In the genomic region with DNA sequence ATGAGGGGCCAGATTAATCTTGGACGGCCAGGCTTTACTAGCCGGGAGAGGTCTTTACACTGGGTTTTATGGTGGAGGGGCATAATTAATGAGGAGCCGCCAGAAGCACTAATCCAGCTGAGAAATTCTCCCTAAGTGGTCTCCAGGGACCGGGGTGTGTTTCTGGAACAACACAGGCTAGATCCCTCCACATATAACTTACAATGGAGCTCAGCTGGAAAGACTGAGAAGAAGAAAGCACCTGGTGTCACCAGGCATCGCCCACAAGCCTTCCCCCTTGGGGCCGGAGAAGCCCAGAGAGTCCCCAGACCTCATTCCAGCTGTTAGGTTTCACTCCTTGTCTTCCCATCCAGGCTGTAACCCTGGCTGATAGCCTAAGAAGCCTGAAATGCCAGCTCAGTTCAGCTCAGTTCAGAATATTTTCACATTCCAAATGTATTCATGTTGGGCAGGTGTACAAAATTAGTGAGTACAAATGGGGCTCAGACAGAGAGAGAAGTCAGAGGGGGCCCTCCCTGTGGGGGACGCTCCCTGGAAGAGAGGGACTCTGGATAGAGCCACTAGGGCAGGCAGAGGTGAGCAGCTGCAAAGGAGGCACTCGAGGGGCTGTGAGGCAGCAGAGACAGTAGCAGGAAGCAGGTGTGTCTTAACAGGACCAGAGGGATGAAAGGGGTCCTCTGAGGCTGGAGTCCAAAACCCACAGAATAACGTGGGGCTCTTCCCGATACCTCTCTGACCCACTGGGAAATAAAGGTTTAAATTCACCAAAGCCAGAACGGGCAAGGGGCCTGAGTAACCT, we compare ENCODE assay signal across 21 cellular contexts.
DNase-seq lines count a peak whose midpoint lies in the region; ATAC-seq and TF ChIP-seq lines count a peak whose summit lies in the region.
"Had no signal": no experiment of that assay in that cellular context is flagged by ENCODE, and none has a peak within 500 bp of the region (broad histone marks: within the 10 kb centered on the region; RNA-seq: fewer than 3 reads in every experiment).

No MANE protein-coding gene starts in this region.

- H3K4me3 ChIP-seq in BLaER1 treated with 17β-estradiol and CSF1 and Interleukin-3, amounts not matched to agents 10 nM and 100 nM = no peak overlapping the region
- H3K4me3 ChIP-seq in HAP-1 (no peak overlapping the region), endodermal cell (ENCODE audit: low read length) (no peak overlapping the region)
- H3K4me3 ChIP-seq in CD8-positive, alpha-beta memory T cell (ENCODE audit: low read length) = no peak overlapping the region
- H3K4me3 ChIP-seq: heart right ventricle, smooth muscle cell, thyroid gland had no signal

- DNase-seq in HAP-1 (ENCODE audit: low spot score in 2 of 2) = peak; percentile 85
- peak; percentile 99 to 100 for DNase-seq in NCI-H524 (lab: John Stamatoyannopoulos, UW)
- DNase-seq in endodermal cell = no peak
- DNase-seq in left cardiac atrium = no peak
- no peak for DNase-seq in CD8-positive, alpha-beta memory T cell
- no peak for DNase-seq in NCI-H226
- no peak for DNase-seq in activated naive CD4-positive, alpha-beta T cell treated with anti-CD3 and anti-CD28 coated beads, Interleukin-2, amount 10 ng/mL, durations not matched to agents 7 days and 5 days
- DNase-seq: activated CD4-positive, alpha-beta memory T cell treated with anti-CD3 and anti-CD28 coated beads, Interleukin-2, amount 10 ng/mL, durations not matched to agents 7 days and 5 days; activated naive CD4-positive, alpha-beta T cell treated with anti-CD3 and anti-CD28 coated beads for 36 hours; activated T-cell treated with anti-CD3 and anti-CD28 coated beads for 4 hours; heart right ventricle; left ventricle myocardium superior; NCI-H2081 treated with DMSO at 0.1 percent for 48 hours; stimulated activated CD4-positive, alpha-beta T cell treated with anti-CD3 and anti-CD28 coated beads, Interleukin-2, amount 100 ng/mL, for 48 hours; stimulated activated naive CD4-positive, alpha-beta T cell treated with Interleukin-2 at 50 U/mL for 16 hours; T1000; thyroid gland had no signal

- no peak for ATAC-seq in left cardiac atrium
- ATAC-seq: heart right ventricle, left ventricle myocardium superior had no signal

- peak overlapping the region; percentile 64 for H3K27ac Mint-ChIP-seq in endodermal cell
- no peak overlapping the region for H3K27ac Mint-ChIP-seq in CD8-positive, alpha-beta memory T cell
- no peak overlapping the region for H3K27ac Mint-ChIP-seq in activated naive CD4-positive, alpha-beta T cell treated with anti-CD3 and anti-CD28 coated beads, Interleukin-2, amount 10 ng/mL, durations not matched to agents 7 days and 5 days
- H3K27ac Mint-ChIP-seq: activated CD4-positive, alpha-beta memory T cell treated with anti-CD3 and anti-CD28 coated beads, Interleukin-2, amount 10 ng/mL, durations not matched to agents 7 days and 5 days; activated naive CD4-positive, alpha-beta T cell treated with anti-CD3 and anti-CD28 coated beads for 36 hours; dendritic cell treated with granulocyte-macrophage colony-stimulating factor and Interleukin-4, amounts not matched to agents 40 ng/mL and 50 ng/mL, for 4 days; IgD-negative memory B cell had no signal

- in situ Hi-C loops in HAP-1 (cut with MboI; ENCODE audit: low sequenced_read_pairs) = no loop called here

- peak overlapping the region in 4 of 11 experiments; percentile 20 to 51 (median 40); a peak in 6 of 22 replicates for H3K27ac ChIP-seq in BLaER1 treated with 17β-estradiol and CSF1 and Interleukin-3, amounts not matched to agents 10 nM and 100 nM
- H3K27ac ChIP-seq in endodermal cell (ENCODE audit: low read depth, low read length) = peak overlapping the region; percentile 34
- no peak overlapping the region for H3K27ac ChIP-seq in CD8-positive, alpha-beta memory T cell (ENCODE audit: low read depth, low read length)
- H3K27ac ChIP-seq: heart right ventricle, thyroid gland had no signal

- intact Hi-C loops in left cardiac atrium (cut with DNase I) = no loop called here

- POLR2A ChIA-PET in CD8-positive, alpha-beta memory T cell (lab: Charles Lee) = no interaction called here

- H3K4me1 Mint-ChIP-seq in endodermal cell = peaks cover 52% of the 10 kb centered on the region
- H3K4me1 Mint-ChIP-seq in CD8-positive, alpha-beta memory T cell = no peaks in the 10 kb centered on the region
- no peaks in the 10 kb centered on the region for H3K4me1 Mint-ChIP-seq in activated naive CD4-positive, alpha-beta T cell treated with anti-CD3 and anti-CD28 coated beads, Interleukin-2, amount 10 ng/mL, durations not matched to agents 7 days and 5 days
- H3K4me1 Mint-ChIP-seq: activated CD4-positive, alpha-beta memory T cell treated with anti-CD3 and anti-CD28 coated beads, Interleukin-2, amount 10 ng/mL, durations not matched to agents 7 days and 5 days; IgD-negative memory B cell had no signal

- H3K4me2 ChIP-seq in BLaER1 treated with 17β-estradiol and CSF1 and Interleukin-3, amounts not matched to agents 10 nM and 100 nM = peak overlapping the region in 9 of 11 experiments; percentile 52 to 91 (median 81); a peak in 18 of 22 replicates
- H3K4me2 ChIP-seq: smooth muscle cell had no signal

- no peaks in the 10 kb centered on the region for H3K36me3 Mint-ChIP-seq in endodermal cell (ENCODE audit: low read depth)
- no peaks in the 10 kb centered on the region for H3K36me3 Mint-ChIP-seq in CD8-positive, alpha-beta memory T cell
- H3K36me3 Mint-ChIP-seq in activated naive CD4-positive, alpha-beta T cell treated with anti-CD3 and anti-CD28 coated beads, Interleukin-2, amount 10 ng/mL, durations not matched to agents 7 days and 5 days = no peaks in the 10 kb centered on the region
- H3K36me3 Mint-ChIP-seq: IgD-negative memory B cell had no signal

- H3K4me1 ChIP-seq in BLaER1 treated with 17β-estradiol and CSF1 and Interleukin-3, amounts not matched to agents 10 nM and 100 nM = peaks cover 0 to 61% (median 47%) of the 10 kb centered on the region in 10 experiments; a peak in 17 of 20 replicates
- H3K4me1 ChIP-seq in HAP-1 (no peaks in the 10 kb centered on the region), endodermal cell (ENCODE audit: control insufficient read depth, insufficient read depth, low read length) (peaks cover 11% of the 10 kb centered on the region)
- H3K4me1 ChIP-seq in CD8-positive, alpha-beta memory T cell (ENCODE audit: insufficient read depth, low read length) = no peaks in the 10 kb centered on the region
- H3K4me1 ChIP-seq: heart right ventricle had no signal

- no peak for TF ChIP-seq CTCF in endodermal cell (conservative IDR thresholded peaks at IDR 0.05)

- no peak overlapping the region for H3K4me3 Mint-ChIP-seq in endodermal cell
- H3K4me3 Mint-ChIP-seq in CD8-positive, alpha-beta memory T cell = no peak overlapping the region
- H3K4me3 Mint-ChIP-seq in activated naive CD4-positive, alpha-beta T cell treated with anti-CD3 and anti-CD28 coated beads, Interleukin-2, amount 10 ng/mL, durations not matched to agents 7 days and 5 days = no peak overlapping the region
- H3K4me3 Mint-ChIP-seq: activated CD4-positive, alpha-beta memory T cell treated with anti-CD3 and anti-CD28 coated beads, Interleukin-2, amount 10 ng/mL, durations not matched to agents 7 days and 5 days; activated naive CD4-positive, alpha-beta T cell treated with anti-CD3 and anti-CD28 coated beads for 36 hours; dendritic cell treated with granulocyte-macrophage colony-stimulating factor and Interleukin-4, amounts not matched to agents 40 ng/mL and 50 ng/mL, for 4 days; IgD-negative memory B cell had no signal

- no peaks in the 10 kb centered on the region for H3K9me3 Mint-ChIP-seq in endodermal cell
- H3K9me3 Mint-ChIP-seq in CD8-positive, alpha-beta memory T cell = no peaks in the 10 kb centered on the region
- H3K9me3 Mint-ChIP-seq in activated naive CD4-positive, alpha-beta T cell treated with anti-CD3 and anti-CD28 coated beads, Interleukin-2, amount 10 ng/mL, durations not matched to agents 7 days and 5 days = no peaks in the 10 kb centered on the region
- H3K9me3 Mint-ChIP-seq: activated CD4-positive, alpha-beta memory T cell treated with anti-CD3 and anti-CD28 coated beads, Interleukin-2, amount 10 ng/mL, durations not matched to agents 7 days and 5 days; activated naive CD4-positive, alpha-beta T cell treated with anti-CD3 and anti-CD28 coated beads for 36 hours; dendritic cell treated with granulocyte-macrophage colony-stimulating factor and Interleukin-4, amounts not matched to agents 40 ng/mL and 50 ng/mL, for 4 days; IgD-negative memory B cell had no signal

- no peaks in the 10 kb centered on the region for H3K36me3 ChIP-seq in BLaER1 treated with 17β-estradiol and CSF1 and Interleukin-3, amounts not matched to agents 10 nM and 100 nM
- H3K36me3 ChIP-seq in HAP-1 (replicated peaks) = no peaks in the 10 kb centered on the region
- H3K36me3 ChIP-seq in endodermal cell (ENCODE audit: control insufficient read depth, insufficient read depth, low read length) = no peaks in the 10 kb centered on the region
- no peaks in the 10 kb centered on the region for H3K36me3 ChIP-seq in CD8-positive, alpha-beta memory T cell (ENCODE audit: insufficient read depth, low read length)
- H3K36me3 ChIP-seq: heart right ventricle, thyroid gland had no signal

- H4K20me1 ChIP-seq in BLaER1 treated with 17β-estradiol and CSF1 and Interleukin-3, amounts not matched to agents 10 nM and 100 nM = peaks cover 0 to 4% (median 0%) of the 10 kb centered on the region in 11 experiments; a peak in 1 of 22 replicates

- 81 to 88% methylated on average over 7 to 11 of the region's 11 CpGs for WGBS in endodermal cell (ENCODE audit: insufficient coverage in 1 of 2, insufficient read length in 1 of 2), 2 experiments

- H3K27me3 ChIP-seq in BLaER1 treated with 17β-estradiol and CSF1 and Interleukin-3, amounts not matched to agents 10 nM and 100 nM = peaks cover 0 to 9% (median 0%) of the 10 kb centered on the region in 11 experiments; a peak in 1 of 22 replicates
- H3K27me3 ChIP-seq in HAP-1 (ENCODE audit: low read depth) (peaks cover 98% of the 10 kb centered on the region), endodermal cell (ENCODE audit: control insufficient read depth, insufficient read depth, low read length, poor library complexity, severe bottlenecking) (no peaks in the 10 kb centered on the region)
- no peaks in the 10 kb centered on the region for H3K27me3 ChIP-seq in CD8-positive, alpha-beta memory T cell (ENCODE audit: insufficient read depth, low read length, poor library complexity, severe bottlenecking)
- H3K27me3 ChIP-seq: thyroid gland had no signal

- H3K27me3 Mint-ChIP-seq in endodermal cell (ENCODE audit: insufficient read depth) = no peaks in the 10 kb centered on the region
- peaks cover 13 to 71% of the 10 kb centered on the region in 2 donors for H3K27me3 Mint-ChIP-seq in CD8-positive, alpha-beta memory T cell
- H3K27me3 Mint-ChIP-seq in activated naive CD4-positive, alpha-beta T cell treated with anti-CD3 and anti-CD28 coated beads, Interleukin-2, amount 10 ng/mL, durations not matched to agents 7 days and 5 days = peaks cover 41% of the 10 kb centered on the region

- peak overlapping the region in 5 of 11 experiments; percentile 4 to 49 (median 29); a peak in 7 of 22 replicates for H3K9ac ChIP-seq in BLaER1 treated with 17β-estradiol and CSF1 and Interleukin-3, amounts not matched to agents 10 nM and 100 nM
- no peak overlapping the region for H3K9ac ChIP-seq in endodermal cell (ENCODE audit: extremely low read depth, low read length, poor library complexity, severe bottlenecking)

- CTCF ChIA-PET in CD8-positive, alpha-beta memory T cell (lab: Charles Lee) = no interaction called here
- CTCF ChIA-PET in activated naive CD4-positive, alpha-beta T cell treated with anti-CD3 and anti-CD28 coated beads, Interleukin-2, amount 10 ng/mL, durations not matched to agents 7 days and 5 days (lab: Charles Lee) = no interaction called here

- no peaks in the 10 kb centered on the region for H3K9me3 ChIP-seq in BLaER1 treated with 17β-estradiol and CSF1 and Interleukin-3, amounts not matched to agents 10 nM and 100 nM (replicated peaks in 1 of 11)
- H3K9me3 ChIP-seq in HAP-1 (no peaks in the 10 kb centered on the region), endodermal cell (ENCODE audit: control insufficient read depth, low read length) (no peaks in the 10 kb centered on the region)
- no peaks in the 10 kb centered on the region for H3K9me3 ChIP-seq in CD8-positive, alpha-beta memory T cell (ENCODE audit: low read length)
- H3K9me3 ChIP-seq: heart right ventricle, thyroid gland had no signal

Comparison
In these comparisons a context has a peak if more than half of its experiments do, and no peak if none do; other contexts are left out.
1. DNase-seq: peak in HAP-1 (2 of 2) and NCI-H524 (2 of 2); none in endodermal cell (single experiment), left cardiac atrium (single experiment), CD8-positive, alpha-beta memory T cell (0 of 5), NCI-H226 (single experiment) and activated naive CD4-positive, alpha-beta T cell treated with anti-CD3 and anti-CD28 coated beads, Interleukin-2, amount 10 ng/mL, durations not matched to agents 7 days and 5 days (single experiment).